ENCODE assay signal across 8 cellular contexts in the genomic region with DNA sequence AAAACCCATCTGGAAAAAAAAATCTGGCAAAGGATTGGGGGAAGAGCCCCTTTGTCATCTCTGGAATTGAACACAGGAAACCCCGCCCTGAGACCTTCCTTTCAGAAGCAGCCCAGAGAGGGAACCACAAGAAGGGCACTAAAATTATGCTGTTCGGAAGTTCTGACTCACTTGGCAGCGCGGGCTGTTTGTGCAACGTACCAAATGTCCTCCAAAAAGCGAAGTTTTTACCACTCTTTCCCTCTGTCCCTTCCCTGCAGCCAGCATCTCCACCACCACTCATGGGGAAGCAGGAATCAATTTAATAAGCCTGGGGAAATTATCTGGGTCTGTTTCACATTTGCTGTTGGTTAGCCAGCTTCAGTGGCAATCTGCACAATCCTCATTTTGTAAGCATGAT. TPM values are rescaled to one million over a fixed set of nuclear protein-coding genes. Genes with fewer than 3 reads are reported as not detected.
DNase-seq lines count a peak whose midpoint lies in the region; TF ChIP-seq lines count a peak whose summit lies in the region.

No MANE protein-coding gene starts in this region.

- peak overlapping the region; percentile 79 for H3K4me3 Mint-ChIP-seq in T-helper 2 cell treated with Interferon-gamma antibody and Interleukin-4, amounts not matched to agents 5 μg/mL and 100 μg/mL, for 36 hours

- TF ChIP-seq CTCF in suprapubic skin (IDR thresholded peaks at IDR 0.05), result no peak

- peak overlapping the region; percentile 98 for H3K27ac Mint-ChIP-seq in T-helper 2 cell treated with Interferon-gamma antibody and Interleukin-4, amounts not matched to agents 5 μg/mL and 100 μg/mL, for 36 hours

- no peaks in the 10 kb centered on the region for H3K9me3 Mint-ChIP-seq in T-helper 2 cell treated with Interferon-gamma antibody and Interleukin-4, amounts not matched to agents 5 μg/mL and 100 μg/mL, for 36 hours

- DNase-seq in HCEC 1CT (peak; percentile 87), amniotic stem cell (lab: John Stamatoyannopoulos, UW) (peak; percentile 68), suprapubic skin (ENCODE audit: low spot score in 2 of 2) (peak; percentile 95), germinal center (ENCODE audit: low spot score) (no peak), NCI-H524 (lab: John Stamatoyannopoulos, UW) (no peak), NCI-H2196 treated with DMSO at 0.1 percent for 48 hours (lab: John Stamatoyannopoulos, UW; ENCODE audit: unreplicated experiment) (no peak)
- peak; percentile 78 for DNase-seq in T-helper 2 cell treated with Interferon-gamma antibody and Interleukin-4, amounts not matched to agents 5 μg/mL and 100 μg/mL, for 36 hours (ENCODE audit: low spot score)

- H3K4me1 ChIP-seq in muscle layer of colon (ENCODE audit: insufficient read depth, low read length) (peaks cover 47% of the 10 kb centered on the region), suprapubic skin (peaks cover 74% of the 10 kb centered on the region)

- TF ChIP-seq EP300 in suprapubic skin (IDR thresholded peaks at IDR 0.05), result no peak

- H3K36me3 ChIP-seq in muscle layer of colon (ENCODE audit: insufficient read depth, low read length) (no peaks in the 10 kb centered on the region), suprapubic skin (no peaks in the 10 kb centered on the region)

- H3K27me3 ChIP-seq in muscle layer of colon (ENCODE audit: control insufficient read depth in 1 of 2, insufficient read depth in 2 of 2, low read length in 2 of 2) (peaks cover 0 to 22% of the 10 kb centered on the region in 2 donors), suprapubic skin (no peaks in the 10 kb centered on the region)

- no peak for TF ChIP-seq POLR2A in suprapubic skin (IDR thresholded peaks at IDR 0.05)

- H3K27me3 Mint-ChIP-seq in T-helper 2 cell treated with Interferon-gamma antibody and Interleukin-4, amounts not matched to agents 5 μg/mL and 100 μg/mL, for 36 hours (ENCODE audit: low read depth), result no peaks in the 10 kb centered on the region

- whole genome bisulfite sequencing in suprapubic skin, result 19% methylated on average over 6 of the region's 6 CpGs

- H3K9ac ChIP-seq in muscle layer of colon (ENCODE audit: low read length), result no peak overlapping the region

- H3K4me3 ChIP-seq in muscle layer of colon (ENCODE audit: low read depth in 1 of 2, low read length in 2 of 2) (no peak overlapping the region), suprapubic skin (peak overlapping the region; percentile 2)

- H3K4me1 Mint-ChIP-seq in T-helper 2 cell treated with Interferon-gamma antibody and Interleukin-4, amounts not matched to agents 5 μg/mL and 100 μg/mL, for 36 hours (ENCODE audit: low read depth), result peaks cover 75% of the 10 kb centered on the region

- H3K27ac ChIP-seq in muscle layer of colon (ENCODE audit: low read depth, low read length) (peak overlapping the region; percentile 29), suprapubic skin (peak overlapping the region; percentile 96)

- H3K9me3 ChIP-seq in muscle layer of colon (ENCODE audit: low read length) (no peaks in the 10 kb centered on the region), suprapubic skin (no peaks in the 10 kb centered on the region)

- peaks cover 3% of the 10 kb centered on the region for H3K36me3 Mint-ChIP-seq in T-helper 2 cell treated with Interferon-gamma antibody and Interleukin-4, amounts not matched to agents 5 μg/mL and 100 μg/mL, for 36 hours (ENCODE audit: low read depth)

RNA-seq across cellular contexts. Expression of a gene that starts 3.2 kb away (rescaled TPM):
- 10 to 100 TPM in 2 of 4 donors, 1 to 10 TPM in 2; 9.1 to 21.4 (median 12.8) TPM for total RNA-seq in suprapubic skin

RNA-seq across cellular contexts. Expression of a gene that starts 15.2 kb away (rescaled TPM):
- 10 to 100 TPM; 19.8 to 42.1 (median 33.7) TPM for total RNA-seq in suprapubic skin

Comparison
In these comparisons a context has a peak if more than half of its experiments do, and no peak if none do; other contexts are left out.
1. DNase-seq: peak in HCEC 1CT (single experiment), T-helper 2 cell treated with Interferon-gamma antibody and Interleukin-4, amounts not matched to agents 5 μg/mL and 100 μg/mL, for 36 hours (single experiment), amniotic stem cell (single experiment) and suprapubic skin (2 of 2); none in germinal center (single experiment), NCI-H524 (0 of 2) and NCI-H2196 treated with DMSO at 0.1 percent for 48 hours (single experiment).